ENCODE assay signal across 16 cellular contexts in genomic region chr4:148795156-148795864, GRCh38.
DNase-seq lines count a peak whose midpoint lies in the region; ATAC-seq and TF ChIP-seq lines count a peak whose summit lies in the region.
"Had no signal": no experiment of that assay in that cellular context is flagged by ENCODE, and none has a peak within 500 bp of the region (broad histone marks: within the 10 kb centered on the region; RNA-seq: fewer than 3 reads in every experiment).

No MANE protein-coding gene starts in this region.

- peak overlapping the region in 1 of 10 donors; percentile 44 for H3K27ac ChIP-seq in heart right ventricle
- H3K27ac ChIP-seq in effector memory CD4-positive, alpha-beta T cell (ENCODE audit: insufficient read depth, low read length, poor library complexity, severe bottlenecking) = no peak overlapping the region

- no peaks in the 10 kb centered on the region for H3K36me3 ChIP-seq in heart right ventricle
- no peaks in the 10 kb centered on the region for H3K36me3 ChIP-seq in effector memory CD4-positive, alpha-beta T cell (ENCODE audit: control insufficient read depth, insufficient read depth, low read length)

- no peaks in the 10 kb centered on the region for H3K4me1 Mint-ChIP-seq in T-cell
- H3K4me1 Mint-ChIP-seq: B cell had no signal

- no peak overlapping the region for H3K27ac Mint-ChIP-seq in T-cell
- H3K27ac Mint-ChIP-seq: activated naive CD8-positive, alpha-beta T cell; B cell; T-helper 2 cell treated with Interferon-gamma antibody and Interleukin-4, amounts not matched to agents 5 μg/mL and 100 μg/mL, for 36 hours had no signal

- no peaks in the 10 kb centered on the region for H3K36me3 Mint-ChIP-seq in T-cell
- H3K36me3 Mint-ChIP-seq: activated naive CD8-positive, alpha-beta T cell had no signal

- POLR2A ChIA-PET in T-cell (lab: Charles Lee) = no interaction called here

- no peaks in the 10 kb centered on the region for H3K27me3 ChIP-seq in heart right ventricle
- no peaks in the 10 kb centered on the region for H3K27me3 ChIP-seq in effector memory CD4-positive, alpha-beta T cell (replicated peaks; ENCODE audit: control insufficient read depth, insufficient read depth, low read length, poor library complexity, severe bottlenecking)

- intact Hi-C loops in heart right ventricle (cut with DNase I) = no loop called here

- no peaks in the 10 kb centered on the region for H3K9me3 Mint-ChIP-seq in T-cell
- H3K9me3 Mint-ChIP-seq: T-helper 2 cell treated with Interferon-gamma antibody and Interleukin-4, amounts not matched to agents 5 μg/mL and 100 μg/mL, for 36 hours had no signal

- CTCF ChIA-PET in T-cell (lab: Charles Lee) = no interaction called here

- peak; percentile 81 to 97 (median 90) for ATAC-seq in heart right ventricle
- ATAC-seq in T-cell (replicated peaks in 1 of 4) = no peak

- H3K4me1 ChIP-seq in heart right ventricle = peaks cover 0 to 11% (median 4%) of the 10 kb centered on the region in 9 donors
- no peaks in the 10 kb centered on the region for H3K4me1 ChIP-seq in effector memory CD4-positive, alpha-beta T cell (ENCODE audit: control insufficient read depth, insufficient read depth, low read length, poor library complexity, severe bottlenecking)

- peaks cover 0 to 4% of the 10 kb centered on the region in 2 donors for H3K27me3 Mint-ChIP-seq in T-cell
- H3K27me3 Mint-ChIP-seq: activated naive CD8-positive, alpha-beta T cell; B cell had no signal

- no peak overlapping the region for H3K4me3 Mint-ChIP-seq in T-cell
- H3K4me3 Mint-ChIP-seq: activated naive CD8-positive, alpha-beta T cell; B cell; T-helper 2 cell treated with Interferon-gamma antibody and Interleukin-4, amounts not matched to agents 5 μg/mL and 100 μg/mL, for 36 hours had no signal

- WGBS in heart right ventricle, 2 donors = 45 to 56% methylated on average over 7 of the region's 7 CpGs

- no peaks in the 10 kb centered on the region for H3K9me3 ChIP-seq in heart right ventricle
- H3K9me3 ChIP-seq in effector memory CD4-positive, alpha-beta T cell (ENCODE audit: control insufficient read depth, low read length) = no peaks in the 10 kb centered on the region

- DNase-seq in ELR (ENCODE audit: low read depth) (peak; percentile 17), SW480 (ENCODE audit: low spot score) (peak; percentile 9), heart right ventricle (peak; percentile 7 to 36), non-pigmented ciliary epithelial cell (ENCODE audit: low read depth) (peak; percentile 60), T-cell (no peak), GF-D8 (lab: John Stamatoyannopoulos, UW) (no peak), NCI-H524 treated with DMSO at 0.1 percent for 48 hours (lab: John Stamatoyannopoulos, UW) (no peak)
- no peak for DNase-seq in effector memory CD4-positive, alpha-beta T cell
- DNase-seq: effector CD4-positive, alpha-beta T cell; glutamatergic neuron; posterior cingulate gyrus; stimulated activated CD4-positive, alpha-beta T cell treated with anti-CD3 and anti-CD28 coated beads, Interleukin-4, amount 100 ng/mL, for 1 hour; stimulated activated naive CD4-positive, alpha-beta T cell had no signal

- H3K4me3 ChIP-seq in heart right ventricle = no peak overlapping the region
- H3K4me3 ChIP-seq in effector memory CD4-positive, alpha-beta T cell (ENCODE audit: insufficient read depth, low read depth, low read length, poor library complexity, severe bottlenecking) = no peak overlapping the region

- no peak for TF ChIP-seq CTCF in heart right ventricle (IDR thresholded peaks at IDR 0.05)

Comparison
In these comparisons a context has a peak if more than half of its experiments do, and no peak if none do; other contexts are left out.
1. DNase-seq: peak in ELR (single experiment), SW480 (single experiment), heart right ventricle (2 of 2) and non-pigmented ciliary epithelial cell (single experiment); none in T-cell (0 of 34), effector memory CD4-positive, alpha-beta T cell (0 of 3), GF-D8 (single experiment) and NCI-H524 treated with DMSO at 0.1 percent for 48 hours (single experiment).
2. ATAC-seq: peak in heart right ventricle (8 of 8); none in T-cell (0 of 4).